ENCODE assay signal across 21 cellular contexts in genomic region chr4:150990993-150991392, GRCh38. TPM values are rescaled to one million over a fixed set of nuclear protein-coding genes. Genes with fewer than 3 reads are reported as not detected.
DNase-seq lines count a peak whose midpoint lies in the region; ATAC-seq and TF ChIP-seq lines count a peak whose summit lies in the region.
"Had no signal": no experiment of that assay in that cellular context is flagged by ENCODE, and none has a peak within 500 bp of the region (broad histone marks: within the 10 kb centered on the region; RNA-seq: fewer than 3 reads in every experiment).

No MANE protein-coding gene starts in this region.

- intact Hi-C loops in MCF 10A (cut with micrococcal nuclease): no loop called here
- intact Hi-C loops in breast epithelium (cut with DNase I; ENCODE audit: low total_unique reads): no loop called here

- no peaks in the 10 kb centered on the region for H3K27me3 ChIP-seq in breast epithelium
- H3K27me3 ChIP-seq: BE2C; BLaER1 treated with 17β-estradiol and CSF1 and Interleukin-3, amounts not matched to agents 10 nM and 100 nM had no signal

- no peaks in the 10 kb centered on the region for H3K36me3 ChIP-seq in breast epithelium
- H3K36me3 ChIP-seq: BE2C had no signal

- H3K9me3 Mint-ChIP-seq in MCF 10A (ENCODE audit: unreplicated experiment) (peaks cover 10% of the 10 kb centered on the region), neural crest cell (peaks cover 3% of the 10 kb centered on the region)
- H3K9me3 Mint-ChIP-seq: CD8-positive, alpha-beta memory T cell had no signal

- H3K9me3 ChIP-seq in breast epithelium (no peaks in the 10 kb centered on the region), T-helper 17 cell (ENCODE audit: control insufficient read depth, low read length, poor library complexity, severe bottlenecking) (no peaks in the 10 kb centered on the region)
- H3K9me3 ChIP-seq: A549, BE2C had no signal

- ATAC-seq in T-helper 17 cell (no peak), HG02973 (IDR thresholded peaks at IDR 0.05; ENCODE audit: unreplicated experiment) (no peak)
- ATAC-seq: A549 had no signal

- H3K4me1 Mint-ChIP-seq in MCF 10A (ENCODE audit: insufficient read depth, unreplicated experiment): peaks cover 12% of the 10 kb centered on the region
- peaks cover 36% of the 10 kb centered on the region for H3K4me1 Mint-ChIP-seq in T-helper 17 cell
- H3K4me1 Mint-ChIP-seq in neural crest cell: no peaks in the 10 kb centered on the region

- no peaks in the 10 kb centered on the region for H3K4me1 ChIP-seq in breast epithelium
- H3K4me1 ChIP-seq: A549, BE2C had no signal

- CTCF ChIA-PET in MCF 10A (lab: Yijun Ruan, JAX): interaction anchor here (1.1 to 1.6 kb wide), 3 partner anchors 12 to 31 kb away, joined by 3 to 5 read pairs (median 4); no protein-coding TSS in a partner anchor

- no peak for TF ChIP-seq CTCF in MCF 10A (IDR thresholded peaks at IDR 0.05; ENCODE audit: unreplicated experiment)
- TF ChIP-seq CTCF in breast epithelium (IDR thresholded peaks at IDR 0.05): no peak
- TF ChIP-seq CTCF in neural crest cell (conservative IDR thresholded peaks at IDR 0.05): no peak

- DNase-seq in MCF 10A (ENCODE audit: unreplicated experiment) (no peak), breast epithelium (ENCODE audit: low spot score in 2 of 2) (no peak), T-helper 17 cell (no peak), neural crest cell (ENCODE audit: low read depth, low spot score) (no peak), glomerular visceral epithelial cell (ENCODE audit: extremely low spot score) (no peak)
- DNase-seq: ACHN; AML-193; BE2C; CD4-positive, alpha-beta T cell; CD8-positive, alpha-beta memory T cell; DMS 273 treated with DMSO at 0.1 percent for 48 hours; DMS79 treated with DMSO at 0.1 percent for 48 hours; GF-D8; GM23248; H7; HCEC 1CT had no signal

- no peak overlapping the region for H3K27ac ChIP-seq in breast epithelium
- H3K27ac ChIP-seq: 22Rv1; A549; BLaER1 treated with 17β-estradiol and CSF1 and Interleukin-3, amounts not matched to agents 10 nM and 100 nM; GM23248 had no signal

- no TSS peak for BruUV-seq in MCF 10A (replicated peaks; lab: Mats Ljungman, UMichigan)

- H3K27ac Mint-ChIP-seq in MCF 10A (ENCODE audit: low read depth, unreplicated experiment): peak overlapping the region; percentile 54
- H3K27ac Mint-ChIP-seq in T-helper 17 cell: peak overlapping the region; percentile 65
- H3K27ac Mint-ChIP-seq in neural crest cell (ENCODE audit: unreplicated experiment): peak overlapping the region; percentile 66
- H3K27ac Mint-ChIP-seq: CD4-positive, alpha-beta T cell had no signal

- no peaks in the 10 kb centered on the region for H3K36me3 Mint-ChIP-seq in MCF 10A (ENCODE audit: insufficient read depth, unreplicated experiment)
- H3K36me3 Mint-ChIP-seq in T-helper 17 cell (ENCODE audit: low read depth): peaks cover 3% of the 10 kb centered on the region
- no peaks in the 10 kb centered on the region for H3K36me3 Mint-ChIP-seq in neural crest cell (ENCODE audit: low read depth)

- H3K4me3 ChIP-seq in breast epithelium: no peak overlapping the region
- H3K4me3 ChIP-seq: A549; BLaER1 treated with 17β-estradiol and CSF1 and Interleukin-3, amounts not matched to agents 10 nM and 100 nM; GM23248 had no signal

- H3K4me3 Mint-ChIP-seq in MCF 10A (ENCODE audit: unreplicated experiment) (no peak overlapping the region), T-helper 17 cell (no peak overlapping the region), neural crest cell (no peak overlapping the region)
- H3K4me3 Mint-ChIP-seq: CD14-positive monocyte; CD4-positive, alpha-beta T cell; CD8-positive, alpha-beta memory T cell had no signal

- no peak for TF ChIP-seq POLR2A in breast epithelium (IDR thresholded peaks at IDR 0.05)

- no peaks in the 10 kb centered on the region for H3K27me3 Mint-ChIP-seq in MCF 10A (ENCODE audit: insufficient read depth, unreplicated experiment)
- H3K27me3 Mint-ChIP-seq in T-helper 17 cell: no peaks in the 10 kb centered on the region
- H3K27me3 Mint-ChIP-seq in neural crest cell (ENCODE audit: low read depth): no peaks in the 10 kb centered on the region
- H3K27me3 Mint-ChIP-seq: CD4-positive, alpha-beta T cell; CD8-positive, alpha-beta memory T cell had no signal

- POLR2A ChIA-PET in MCF 10A (lab: Yijun Ruan, JAX): interaction anchor here (1.3 kb wide), 1 partner anchor 12 kb away, joined by 4 read pairs; no protein-coding TSS in a partner anchor

RNA-seq across cellular contexts. Expression of gene LRBA, which starts 24.1 kb away (rescaled TPM):
- total RNA-seq in MCF 10A (2022) (64.5 and 65.1 TPM in 2 replicates), breast epithelium (100 to 1,000 TPM in 1 of 3 donors, 10 to 100 TPM in 2; 26.9 to 138 (median 93.7) TPM), T-helper 17 cell (10 to 100 TPM; 76.3 to 86.9 TPM), neural crest cell (28.2 and 30.3 TPM in 2 replicates)
